10 cellular contexts compared by ENCODE assay signal in the genomic region with DNA sequence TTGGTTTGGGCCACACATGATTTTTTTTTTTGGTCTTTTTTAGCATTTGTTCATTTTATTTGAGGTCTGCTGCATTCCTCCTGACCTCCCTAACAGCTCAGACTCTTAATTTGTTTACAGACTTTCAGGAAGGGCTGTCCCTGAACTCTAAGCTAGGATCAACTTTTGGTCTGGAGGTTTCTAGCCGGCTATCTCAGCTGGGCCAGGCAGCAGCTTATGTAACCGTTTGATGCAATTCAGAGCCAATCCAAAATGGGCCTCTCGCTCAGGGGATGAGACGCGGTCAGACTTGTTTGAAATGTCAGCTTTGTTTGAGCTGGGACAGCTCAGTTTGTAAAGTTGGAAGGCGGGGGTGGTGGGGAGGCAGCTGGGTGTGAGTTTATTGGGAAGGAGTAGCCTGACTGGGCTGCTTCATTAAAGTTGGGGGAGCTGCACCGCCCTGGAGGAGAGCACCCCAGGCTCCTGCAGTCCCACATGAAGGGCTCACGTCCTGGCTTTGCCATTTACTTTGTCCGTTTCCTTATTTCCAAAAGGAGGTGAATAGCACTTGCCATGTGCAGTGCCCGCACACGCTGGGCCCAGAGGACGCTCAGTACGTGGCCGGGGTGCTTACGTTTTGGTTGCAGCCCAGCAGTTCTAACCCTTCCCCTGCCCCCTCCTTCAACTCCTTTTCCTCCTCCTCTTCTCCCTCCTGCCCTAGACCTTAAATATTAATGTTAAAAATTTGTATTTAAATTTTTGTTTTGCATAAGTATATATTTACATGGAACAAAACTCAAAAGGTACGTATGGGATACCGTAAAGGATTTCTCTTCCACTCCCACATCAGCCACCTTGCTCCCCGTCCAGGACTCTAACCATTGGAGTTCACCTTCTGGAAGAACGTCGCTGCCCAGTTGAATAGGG.
A peak's percentile ranks its signal among the peaks of the same experiment; 100 is the strongest.
DNase-seq lines count a peak whose midpoint lies in the region; ATAC-seq and TF ChIP-seq lines count a peak whose summit lies in the region.
"Had no signal": no experiment of that assay in that cellular context is flagged by ENCODE, and none has a peak within 500 bp of the region (broad histone marks: within the 10 kb centered on the region; RNA-seq: fewer than 3 reads in every experiment).

No MANE protein-coding gene starts in this region.

- no peak overlapping the region for H3K4me3 ChIP-seq in hepatocyte

- no peak overlapping the region for H2AFZ ChIP-seq in hepatocyte

- H3K4me1 ChIP-seq in hepatocyte (ENCODE audit: insufficient read depth) = peaks cover 32% of the 10 kb centered on the region

- peak overlapping the region; percentile 29 for H3K4me2 ChIP-seq in hepatocyte

- H3K27me3 ChIP-seq in hepatocyte = no peaks in the 10 kb centered on the region

- H3K4me1 Mint-ChIP-seq in stimulated activated naive CD8-positive, alpha-beta T cell treated with anti-CD3 and anti-CD28 coated beads, Interleukin-15, amount 100 ng/mL, for 72 hours = peaks cover 18% of the 10 kb centered on the region

- H3K27ac Mint-ChIP-seq in stimulated activated naive CD8-positive, alpha-beta T cell treated with anti-CD3 and anti-CD28 coated beads, Interleukin-15, amount 100 ng/mL, for 72 hours = peak overlapping the region in 1 of 2 donors; percentile 26
- H3K27ac Mint-ChIP-seq: activated naive CD4-positive, alpha-beta T cell treated with anti-CD3 and anti-CD28 coated beads, Interleukin-2, amount 50 U/mL, for 24 hours had no signal

- no peaks in the 10 kb centered on the region for H3K36me3 ChIP-seq in hepatocyte (replicated peaks; ENCODE audit: insufficient read depth, low read depth)

- DNase-seq in GM03348 (ENCODE audit: low spot score) = peak; percentile 25
- peak; percentile 46 for DNase-seq in astrocyte of the hippocampus (ENCODE audit: low read depth, low spot score)
- peak; percentile 58 for DNase-seq in hepatocyte (ENCODE audit: low spot score)
- peak; percentile 85 for DNase-seq in putamen (ENCODE audit: low spot score)
- no peak for DNase-seq in NCI-H226
- no peak for DNase-seq in CD1c-positive myeloid dendritic cell (ENCODE audit: extremely low spot score)
- DNase-seq in OCI-M2 (lab: John Stamatoyannopoulos, UW; ENCODE audit: unreplicated experiment) = no peak
- no peak for DNase-seq in stimulated activated naive CD8-positive, alpha-beta T cell treated with anti-CD3 and anti-CD28 coated beads, Interleukin-15, amount 100 ng/mL, for 72 hours

- no peaks in the 10 kb centered on the region for H3K27me3 Mint-ChIP-seq in stimulated activated naive CD8-positive, alpha-beta T cell treated with anti-CD3 and anti-CD28 coated beads, Interleukin-15, amount 100 ng/mL, for 72 hours
- H3K27me3 Mint-ChIP-seq: activated naive CD4-positive, alpha-beta T cell treated with anti-CD3 and anti-CD28 coated beads, Interleukin-2, amount 50 U/mL, for 24 hours had no signal

- ATAC-seq in stimulated activated naive CD8-positive, alpha-beta T cell treated with anti-CD3 and anti-CD28 coated beads, Interleukin-15, amount 100 ng/mL, for 72 hours = no peak
- ATAC-seq: SK-N-SH treated with all-trans-retinoic acid at 6 μM for 48 hours had no signal

- no peaks in the 10 kb centered on the region for H3K9me2 ChIP-seq in hepatocyte (replicated peaks; ENCODE audit: insufficient read depth)

- H4K20me1 ChIP-seq in hepatocyte (ENCODE audit: insufficient read depth, poor library complexity, severe bottlenecking) = no peaks in the 10 kb centered on the region

- no peak overlapping the region for H3K4me3 Mint-ChIP-seq in stimulated activated naive CD8-positive, alpha-beta T cell treated with anti-CD3 and anti-CD28 coated beads, Interleukin-15, amount 100 ng/mL, for 72 hours
- H3K4me3 Mint-ChIP-seq: activated naive CD4-positive, alpha-beta T cell treated with anti-CD3 and anti-CD28 coated beads, Interleukin-2, amount 50 U/mL, for 24 hours had no signal

- no peaks in the 10 kb centered on the region for H3K9me3 ChIP-seq in hepatocyte (ENCODE audit: low read depth)

- peak overlapping the region; percentile 27 for H3K27ac ChIP-seq in hepatocyte

- no peak for TF ChIP-seq CTCF in hepatocyte (IDR thresholded peaks at IDR 0.05; ENCODE audit: poor library complexity)

- H3K9me3 Mint-ChIP-seq in stimulated activated naive CD8-positive, alpha-beta T cell treated with anti-CD3 and anti-CD28 coated beads, Interleukin-15, amount 100 ng/mL, for 72 hours = no peaks in the 10 kb centered on the region
- H3K9me3 Mint-ChIP-seq: activated naive CD4-positive, alpha-beta T cell treated with anti-CD3 and anti-CD28 coated beads, Interleukin-2, amount 50 U/mL, for 24 hours had no signal

- H3K79me2 ChIP-seq in hepatocyte = no peaks in the 10 kb centered on the region

- WGBS in hepatocyte (ENCODE audit: low lambda C conversion rate, missing lambda C conversion rate) = 60% methylated on average over 20 of the region's 20 CpGs

Comparison
In these comparisons a context has a peak if more than half of its experiments do, and no peak if none do; other contexts are left out.
1. DNase-seq: peak in GM03348 (single experiment), astrocyte of the hippocampus (single experiment), hepatocyte (single experiment) and putamen (single experiment); none in NCI-H226 (single experiment), CD1c-positive myeloid dendritic cell (single experiment), OCI-M2 (single experiment) and stimulated activated naive CD8-positive, alpha-beta T cell treated with anti-CD3 and anti-CD28 coated beads, Interleukin-15, amount 100 ng/mL, for 72 hours (0 of 2).